ENCODE assay signal across 1 cellular context in the genomic region with DNA sequence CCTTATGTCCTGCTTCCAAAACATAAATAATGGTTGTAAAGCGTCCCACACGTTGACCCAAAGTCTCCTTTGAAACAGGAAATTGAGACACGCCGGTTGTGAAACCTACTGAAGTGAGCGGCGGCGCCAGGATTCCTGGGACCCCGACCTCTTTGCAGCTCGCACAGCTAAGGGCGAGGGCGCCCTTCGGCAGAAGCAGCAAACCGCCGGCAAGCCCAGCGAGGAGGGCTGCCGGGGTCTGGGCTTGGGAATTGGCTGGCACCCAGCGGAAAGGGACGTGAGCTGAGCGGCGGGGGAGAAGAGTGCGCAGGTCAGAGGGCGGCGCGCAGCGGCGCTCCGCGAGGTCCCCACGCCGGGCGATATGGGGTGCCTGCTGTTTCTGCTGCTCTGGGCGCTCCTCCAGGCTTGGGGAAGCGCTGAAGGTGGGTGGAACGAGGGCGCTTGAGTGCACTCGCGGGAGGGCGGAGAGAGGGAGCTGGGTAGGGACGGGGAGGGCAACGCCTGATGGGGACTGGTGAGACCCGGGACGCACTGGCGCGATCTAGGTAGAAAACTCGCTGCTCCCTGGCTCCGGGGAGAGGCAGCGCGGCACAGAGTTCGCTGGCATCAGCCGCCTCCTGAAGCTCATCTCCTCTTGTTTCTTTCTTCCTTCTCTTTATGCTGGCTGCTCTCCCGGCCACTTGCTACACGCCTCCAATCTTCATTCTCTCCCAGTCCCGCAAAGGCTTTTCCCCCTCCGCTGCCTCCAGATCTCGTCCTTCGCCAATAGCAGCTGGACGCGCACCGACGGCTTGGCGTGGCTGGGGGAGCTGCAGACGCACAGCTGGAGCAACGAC.
TF ChIP-seq lines count a peak whose summit lies in the region.

A gene (plus strand): TSS at position 155 of the 836 bp plus-strand sequence. CDS start 207 bp downstream, at position 362.

TF ChIP-seq in SK-N-SH treated with all-trans-retinoic acid at 6 μM for 48 hours, 23 proteins besides CTCF, POLR2A, EP300 and RAD21 (continued from another document):
- TF ChIP-seq, protein P1, sequence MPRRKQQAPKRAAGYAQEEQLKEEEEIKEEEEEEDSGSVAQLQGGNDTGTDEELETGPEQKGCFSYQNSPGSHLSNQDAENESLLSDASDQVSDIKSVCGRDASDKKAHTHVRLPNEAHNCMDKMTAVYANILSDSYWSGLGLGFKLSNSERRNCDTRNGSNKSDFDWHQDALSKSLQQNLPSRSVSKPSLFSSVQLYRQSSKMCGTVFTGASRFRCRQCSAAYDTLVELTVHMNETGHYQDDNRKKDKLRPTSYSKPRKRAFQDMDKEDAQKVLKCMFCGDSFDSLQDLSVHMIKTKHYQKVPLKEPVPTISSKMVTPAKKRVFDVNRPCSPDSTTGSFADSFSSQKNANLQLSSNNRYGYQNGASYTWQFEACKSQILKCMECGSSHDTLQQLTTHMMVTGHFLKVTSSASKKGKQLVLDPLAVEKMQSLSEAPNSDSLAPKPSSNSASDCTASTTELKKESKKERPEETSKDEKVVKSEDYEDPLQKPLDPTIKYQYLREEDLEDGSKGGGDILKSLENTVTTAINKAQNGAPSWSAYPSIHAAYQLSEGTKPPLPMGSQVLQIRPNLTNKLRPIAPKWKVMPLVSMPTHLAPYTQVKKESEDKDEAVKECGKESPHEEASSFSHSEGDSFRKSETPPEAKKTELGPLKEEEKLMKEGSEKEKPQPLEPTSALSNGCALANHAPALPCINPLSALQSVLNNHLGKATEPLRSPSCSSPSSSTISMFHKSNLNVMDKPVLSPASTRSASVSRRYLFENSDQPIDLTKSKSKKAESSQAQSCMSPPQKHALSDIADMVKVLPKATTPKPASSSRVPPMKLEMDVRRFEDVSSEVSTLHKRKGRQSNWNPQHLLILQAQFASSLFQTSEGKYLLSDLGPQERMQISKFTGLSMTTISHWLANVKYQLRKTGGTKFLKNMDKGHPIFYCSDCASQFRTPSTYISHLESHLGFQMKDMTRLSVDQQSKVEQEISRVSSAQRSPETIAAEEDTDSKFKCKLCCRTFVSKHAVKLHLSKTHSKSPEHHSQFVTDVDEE (CRISPR knock-in tag; IDR thresholded peaks at IDR 0.05): no peak
TF ChIP-seq in SK-N-SH treated with all-trans-retinoic acid at 6 μM for 48 hours: peak in this region for 0.
